24 cellular contexts compared by ENCODE assay signal in genomic region chr11:11571893-11572292, GRCh38.
"Had no signal": no experiment of that assay in that cellular context is flagged by ENCODE, and none has a peak within 500 bp of the region (broad histone marks: within the 10 kb centered on the region; RNA-seq: fewer than 3 reads in every experiment).

No MANE protein-coding gene starts in this region.

- H3K4me3 ChIP-seq: cardiac muscle cell, esophagus squamous epithelium, right lobe of liver, skin epidermis, tibial artery had no signal

- ATAC-seq: activated T-cell treated with anti-CD3 and anti-CD28 coated beads, Interleukin-2, amount 50 U/mL, for 72 hours; effector memory CD8-positive, alpha-beta T cell; left cardiac atrium; naive thymus-derived CD4-positive, alpha-beta T cell; right lobe of liver; stimulated activated naive CD8-positive, alpha-beta T cell treated with anti-CD3 and anti-CD28 coated beads, Interleukin-15, amount 100 ng/mL, for 72 hours had no signal

- DNase-seq: activated CD4-positive, alpha-beta T cell treated with anti-CD3 and anti-CD28 coated beads for 4 hours; activated CD4-positive, alpha-beta T cell treated with anti-CD3 and anti-CD28 coated beads, Interleukin-2, amount 50 U/mL, for 4 hours; activated naive CD4-positive, alpha-beta T cell; activated T-cell treated with anti-CD3 and anti-CD28 coated beads for 4 hours; activated T-cell treated with anti-CD3 and anti-CD28 coated beads, Interleukin-2, amount 50 U/mL, for 72 hours; cerebellar nuclear complex; cortex of kidney; effector memory CD8-positive, alpha-beta T cell; esophagus squamous epithelium; glutamatergic neuron; left cardiac atrium; mammary epithelial cell; naive thymus-derived CD4-positive, alpha-beta T cell; right lobe of liver; stimulated activated CD4-positive, alpha-beta T cell treated with anti-CD3 and anti-CD28 coated beads, Interleukin-12 subunit alpha, Interleukin-12 subunit beta, amount 100 ng/mL, for 4 hours; stimulated activated CD4-positive, alpha-beta T cell treated with anti-CD3 and anti-CD28 coated beads, Interleukin-4, amount 100 ng/mL, for 1 hour; stimulated activated naive CD8-positive, alpha-beta T cell treated with anti-CD3 and anti-CD28 coated beads, Interleukin-15, amount 100 ng/mL, for 72 hours; substantia nigra; SW 1271; T-helper 9 cell had no signal

- H3K36me3 ChIP-seq: cardiac muscle cell, esophagus squamous epithelium, right lobe of liver, tibial artery had no signal

- H3K9me3 ChIP-seq: esophagus squamous epithelium, right lobe of liver, tibial artery had no signal

- H3K27me3 ChIP-seq: cardiac muscle cell, esophagus squamous epithelium, right lobe of liver, tibial artery had no signal

- H3K27ac ChIP-seq: cardiac muscle cell, right lobe of liver, skin epidermis, VCaP had no signal
